In the genomic region with DNA sequence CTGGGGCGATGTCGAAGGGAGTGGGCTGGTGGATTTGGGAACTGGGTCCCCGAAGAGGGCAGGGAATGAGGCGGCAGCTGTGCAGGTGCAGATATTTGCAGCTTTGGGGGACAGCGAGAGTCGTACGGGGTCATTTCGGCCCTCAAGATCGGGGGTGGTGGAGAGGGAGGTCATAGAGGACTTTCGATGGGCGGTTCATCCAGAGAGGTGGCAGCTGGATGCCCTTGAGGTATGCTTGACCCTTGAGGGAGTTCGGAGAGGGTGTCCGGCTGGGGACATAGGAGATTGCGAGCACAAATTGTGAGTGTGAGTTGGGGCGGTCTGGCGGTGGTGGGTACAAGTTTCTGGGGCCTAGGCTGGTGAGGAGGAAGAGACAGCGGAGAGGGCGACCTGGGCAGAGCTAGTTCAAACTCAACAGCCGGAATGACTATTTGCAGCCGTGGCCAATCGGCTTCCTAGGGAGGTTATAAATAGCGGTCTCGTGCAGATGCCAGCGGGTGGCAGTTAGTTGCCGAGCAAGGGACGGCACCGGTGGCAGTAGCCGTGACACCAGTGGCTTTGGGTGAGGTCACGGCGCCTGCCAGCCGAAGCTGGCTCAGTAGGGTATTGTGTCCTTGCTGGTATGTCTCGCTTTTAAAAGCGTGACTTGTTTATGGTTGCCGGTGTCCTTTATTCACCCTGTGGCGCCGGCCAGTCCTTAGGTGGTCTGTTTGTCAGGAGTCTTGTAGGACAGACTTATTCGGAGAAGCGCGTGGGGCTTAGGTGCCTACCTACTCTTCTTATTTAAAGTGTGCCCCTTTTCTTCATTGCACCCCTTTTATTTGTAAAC, we compare ENCODE assay signal across 8 cellular contexts. TPM values are rescaled to one million over a fixed set of nuclear protein-coding genes. Genes with fewer than 3 reads are reported as not detected.
DNase-seq lines count a peak whose midpoint lies in the region; ATAC-seq and TF ChIP-seq lines count a peak whose summit lies in the region.

No MANE protein-coding gene starts in this region.

- intact Hi-C loops in breast epithelium (cut with DNase I; ENCODE audit: low total_unique reads) = no loop called here

- H3K27me3 Mint-ChIP-seq in immature natural killer cell (ENCODE audit: low read depth in 3 of 3) = peaks cover 1 to 16% (median 4%) of the 10 kb centered on the region in 3 donors

- DNase-seq in NCI-H187 treated with DMSO at 0.1 percent for 48 hours (lab: John Stamatoyannopoulos, UW) = peak; percentile 83
- DNase-seq in breast epithelium (ENCODE audit: low spot score in 2 of 2) = peak; percentile 51 to 68
- peak; percentile 74 to 82 (median 75) for DNase-seq in immature natural killer cell
- DNase-seq in stimulated activated CD4-positive, alpha-beta T cell treated with anti-CD3 and anti-CD28 coated beads, Interleukin-12 subunit alpha, Interleukin-12 subunit beta, amount 100 ng/mL, for 24 hours (ENCODE audit: low read depth in 2 of 2) = peak; percentile 37 to 63
- DNase-seq in cortex of kidney (lab: John Stamatoyannopoulos, UW) = no peak

- H3K27ac ChIP-seq in VCaP (peak overlapping the region; percentile 68; the same call in 1 of the 2 replicates), breast epithelium (peak overlapping the region; percentile 71 to 91)

- H3K9me3 Mint-ChIP-seq in immature natural killer cell = no peaks in the 10 kb centered on the region

- ATAC-seq in GM18499 (IDR thresholded peaks at IDR 0.05; ENCODE audit: insufficient read depth, unreplicated experiment) (peak; percentile 32), HG02885 (IDR thresholded peaks at IDR 0.05; ENCODE audit: poor library complexity, unreplicated experiment) (peak; percentile 36)

- TF ChIP-seq CTCF in VCaP (conservative IDR thresholded peaks at IDR 0.05) (no peak), breast epithelium (IDR thresholded peaks at IDR 0.05) (no peak)

- no peaks in the 10 kb centered on the region for H3K27me3 ChIP-seq in breast epithelium

- no peaks in the 10 kb centered on the region for H3K36me3 ChIP-seq in breast epithelium

- no peak for TF ChIP-seq POLR2A in breast epithelium (IDR thresholded peaks at IDR 0.05)

- H3K4me3 ChIP-seq in breast epithelium = peak overlapping the region; percentile 81 to 96 (median 84)

- H3K9me3 ChIP-seq in breast epithelium = no peaks in the 10 kb centered on the region

- H3K4me1 ChIP-seq in breast epithelium = no peaks in the 10 kb centered on the region

- H3K36me3 Mint-ChIP-seq in immature natural killer cell = peaks cover 0 to 5% (median 0%) of the 10 kb centered on the region in 3 donors

- peak overlapping the region; percentile 76 to 97 (median 92) for H3K27ac Mint-ChIP-seq in immature natural killer cell

- peaks cover 49 to 63% of the 10 kb centered on the region in 2 donors for H3K4me1 Mint-ChIP-seq in immature natural killer cell

- H3K4me3 Mint-ChIP-seq in immature natural killer cell = peak overlapping the region; percentile 88 to 96 (median 93)

RNA-seq across cellular contexts. Expression of a gene that starts 0.8 kb away (rescaled TPM):
- 100 to 1,000 TPM in 1 of 3 donors, 10 to 100 TPM in 2; 30.2 to 137 (median 39.2) TPM for total RNA-seq in breast epithelium
- 10 to 100 TPM; 49.5 to 78.0 (median 60.6) TPM for polyA plus RNA-seq in immature natural killer cell

RNA-seq across cellular contexts. Expression of a gene that starts 46.9 kb away (rescaled TPM):
- total RNA-seq in breast epithelium = 100 to 1,000 TPM in 1 of 3 donors, 10 to 100 TPM in 2; 70.5 to 104 (median 94.1) TPM
- 10 to 100 TPM; 28.4 to 30.3 (median 29.4) TPM for polyA plus RNA-seq in immature natural killer cell
